ENCODE assay signal across 8 cellular contexts in genomic region chr1:234611153-234611798, GRCh38. TPM values are rescaled to one million over a fixed set of nuclear protein-coding genes. Genes with fewer than 3 reads are reported as not detected.
DNase-seq lines count a peak whose midpoint lies in the region; ATAC-seq and TF ChIP-seq lines count a peak whose summit lies in the region.

No MANE protein-coding gene starts in this region.

- H3K4me1 Mint-ChIP-seq in activated T-helper 1 cell treated with anti-CD3 and anti-CD28 coated beads, Interleukin-12 subunit alpha, Interleukin-12 subunit beta, Interleukin-2, Interleukin-4 antibody, amounts not matched to agents 30 ng/mL and 10 ng/mL and 1 ng/mL, durations not matched to agents 14 hours and 24 hours and 36 hours (ENCODE audit: low read depth), result peaks cover 42% of the 10 kb centered on the region

- H3K9me3 ChIP-seq in gastroesophageal sphincter, result no peaks in the 10 kb centered on the region
- H3K9me3 ChIP-seq in ovary, result no peaks in the 10 kb centered on the region

- peak overlapping the region; percentile 85 for H3K4me3 Mint-ChIP-seq in activated T-helper 1 cell treated with anti-CD3 and anti-CD28 coated beads, Interleukin-12 subunit alpha, Interleukin-12 subunit beta, Interleukin-2, Interleukin-4 antibody, amounts not matched to agents 30 ng/mL and 10 ng/mL and 1 ng/mL, durations not matched to agents 14 hours and 24 hours and 36 hours

- peaks cover 24% of the 10 kb centered on the region for H3K36me3 Mint-ChIP-seq in activated T-helper 1 cell treated with anti-CD3 and anti-CD28 coated beads, Interleukin-12 subunit alpha, Interleukin-12 subunit beta, Interleukin-2, Interleukin-4 antibody, amounts not matched to agents 30 ng/mL and 10 ng/mL and 1 ng/mL, durations not matched to agents 14 hours and 24 hours and 36 hours (ENCODE audit: low read depth)

- no peak for TF ChIP-seq POLR2A in gastroesophageal sphincter (IDR thresholded peaks at IDR 0.05)
- TF ChIP-seq POLR2A in ovary (IDR thresholded peaks at IDR 0.05), result no peak

- H3K27me3 ChIP-seq in gastroesophageal sphincter (no peaks in the 10 kb centered on the region), ovary (no peaks in the 10 kb centered on the region)

- WGBS in gastroesophageal sphincter (ENCODE audit: low coverage in 1 of 2), 2 donors, result 11 to 12% methylated on average over 5 to 6 of the region's 30 CpGs
- 3 to 4% (median 4%) methylated on average over 25 to 30 of the region's 30 CpGs for WGBS in ovary, 3 donors

- H3K27me3 Mint-ChIP-seq in activated T-helper 1 cell treated with anti-CD3 and anti-CD28 coated beads, Interleukin-12 subunit alpha, Interleukin-12 subunit beta, Interleukin-2, Interleukin-4 antibody, amounts not matched to agents 30 ng/mL and 10 ng/mL and 1 ng/mL, durations not matched to agents 14 hours and 24 hours and 36 hours (ENCODE audit: insufficient read depth), result no peaks in the 10 kb centered on the region

- no peak for TF ChIP-seq EP300 in gastroesophageal sphincter (IDR thresholded peaks at IDR 0.05)
- TF ChIP-seq EP300 in ovary (IDR thresholded peaks at IDR 0.05), result no peak

- H3K36me3 ChIP-seq in gastroesophageal sphincter (peaks cover 0 to 14% of the 10 kb centered on the region in 2 donors), ovary (no peaks in the 10 kb centered on the region)

- H3K27ac ChIP-seq in gastroesophageal sphincter, result peak overlapping the region; percentile 95 to 100 (median 100)
- peak overlapping the region; percentile 85 to 98 for H3K27ac ChIP-seq in ovary

- H3K27ac Mint-ChIP-seq in activated T-helper 1 cell treated with anti-CD3 and anti-CD28 coated beads, Interleukin-12 subunit alpha, Interleukin-12 subunit beta, Interleukin-2, Interleukin-4 antibody, amounts not matched to agents 30 ng/mL and 10 ng/mL and 1 ng/mL, durations not matched to agents 14 hours and 24 hours and 36 hours, result peak overlapping the region; percentile 100

- ATAC-seq in GM19463 (IDR thresholded peaks at IDR 0.05; ENCODE audit: unreplicated experiment) (peak; percentile 15), HG03571 (IDR thresholded peaks at IDR 0.05; ENCODE audit: unreplicated experiment) (peak; percentile 17), gastroesophageal sphincter (peak; percentile 14)

- H3K9me3 Mint-ChIP-seq in activated T-helper 1 cell treated with anti-CD3 and anti-CD28 coated beads, Interleukin-12 subunit alpha, Interleukin-12 subunit beta, Interleukin-2, Interleukin-4 antibody, amounts not matched to agents 30 ng/mL and 10 ng/mL and 1 ng/mL, durations not matched to agents 14 hours and 24 hours and 36 hours, result no peaks in the 10 kb centered on the region

- DNase-seq in DMS153 treated with DMSO at 0.1 percent for 48 hours (lab: John Stamatoyannopoulos, UW; ENCODE audit: unreplicated experiment), result peak; percentile 48
- peak; percentile 92 for DNase-seq in NCI-H748 (lab: John Stamatoyannopoulos, UW; ENCODE audit: unreplicated experiment)
- DNase-seq in activated T-helper 1 cell treated with anti-CD3 and anti-CD28 coated beads, Interleukin-12 subunit alpha, Interleukin-12 subunit beta, Interleukin-2, Interleukin-4 antibody, amounts not matched to agents 30 ng/mL and 10 ng/mL and 1 ng/mL, durations not matched to agents 14 hours and 24 hours and 36 hours (ENCODE audit: low spot score), result peak; percentile 67
- DNase-seq in ovary, result no peak
- no peak for DNase-seq in COLO668 (lab: John Stamatoyannopoulos, UW; ENCODE audit: unreplicated experiment)

- peak in 1 of 4 experiments; percentile 28 for TF ChIP-seq CTCF in gastroesophageal sphincter (IDR thresholded peaks at IDR 0.05)
- TF ChIP-seq CTCF in ovary (IDR thresholded peaks at IDR 0.05), result no peak

- H3K4me1 ChIP-seq in gastroesophageal sphincter (peaks cover 14 to 46% (median 23%) of the 10 kb centered on the region in 3 donors), ovary (ENCODE audit: insufficient read depth) (peaks cover 19% of the 10 kb centered on the region)

- intact Hi-C loops in activated T-helper 1 cell treated with anti-CD3 and anti-CD28 coated beads, Interleukin-12 subunit alpha, Interleukin-12 subunit beta, Interleukin-2, Interleukin-4 antibody, amounts not matched to agents 30 ng/mL and 10 ng/mL and 1 ng/mL, durations not matched to agents 14 hours and 24 hours and 36 hours (cut with micrococcal nuclease), result loop anchor here (1.0 kb wide), 14 partner anchors 12 to 717 kb away; partner anchors contain the start of genes ARID4B, GGPS1 and TOMM20
- intact Hi-C loops in ovary (cut with DNase I), result loop anchor here in 3 of 4 donors (2.0 to 5.0 kb wide), 7 partner anchors 111 to 471 kb away; no protein-coding TSS in a partner anchor

- H3K4me3 ChIP-seq in gastroesophageal sphincter, result peak overlapping the region; percentile 57 to 82
- peak overlapping the region; percentile 46 for H3K4me3 ChIP-seq in ovary

RNA-seq across cellular contexts. Expression of gene IRF2BP2, which starts 1.3 kb away (rescaled TPM):
- 243 TPM in 2 replicates for total RNA-seq in activated T-helper 1 cell treated with anti-CD3 and anti-CD28 coated beads, Interleukin-12 subunit alpha, Interleukin-12 subunit beta, Interleukin-2, Interleukin-4 antibody, amounts not matched to agents 30 ng/mL and 10 ng/mL and 1 ng/mL, durations not matched to agents 14 hours and 24 hours and 36 hours
- total RNA-seq in gastroesophageal sphincter (100 to 1,000 TPM in 3 of 4 donors, 10 to 100 TPM in 1; 70.1 to 107 (median 104) TPM), ovary (100 to 1,000 TPM in 6 of 7 donors, 10 to 100 TPM in 1; 66.9 to 180 (median 117) TPM)
- 10 to 100 TPM; 83.9 to 98.8 TPM for polyA plus RNA-seq in ovary

Comparison
In these comparisons a context has a peak if more than half of its experiments do, and no peak if none do; other contexts are left out.
1. DNase-seq: peak in DMS153 treated with DMSO at 0.1 percent for 48 hours (single experiment), NCI-H748 (single experiment) and activated T-helper 1 cell treated with anti-CD3 and anti-CD28 coated beads, Interleukin-12 subunit alpha, Interleukin-12 subunit beta, Interleukin-2, Interleukin-4 antibody, amounts not matched to agents 30 ng/mL and 10 ng/mL and 1 ng/mL, durations not matched to agents 14 hours and 24 hours and 36 hours (single experiment); none in ovary (0 of 5) and COLO668 (single experiment).
2. Peak in every context shown above with its lines, with median percentiles within 50 percentile points of each other: ATAC-seq.